Comparison of ENCODE assay signal across 8 cellular contexts in the genomic region with DNA sequence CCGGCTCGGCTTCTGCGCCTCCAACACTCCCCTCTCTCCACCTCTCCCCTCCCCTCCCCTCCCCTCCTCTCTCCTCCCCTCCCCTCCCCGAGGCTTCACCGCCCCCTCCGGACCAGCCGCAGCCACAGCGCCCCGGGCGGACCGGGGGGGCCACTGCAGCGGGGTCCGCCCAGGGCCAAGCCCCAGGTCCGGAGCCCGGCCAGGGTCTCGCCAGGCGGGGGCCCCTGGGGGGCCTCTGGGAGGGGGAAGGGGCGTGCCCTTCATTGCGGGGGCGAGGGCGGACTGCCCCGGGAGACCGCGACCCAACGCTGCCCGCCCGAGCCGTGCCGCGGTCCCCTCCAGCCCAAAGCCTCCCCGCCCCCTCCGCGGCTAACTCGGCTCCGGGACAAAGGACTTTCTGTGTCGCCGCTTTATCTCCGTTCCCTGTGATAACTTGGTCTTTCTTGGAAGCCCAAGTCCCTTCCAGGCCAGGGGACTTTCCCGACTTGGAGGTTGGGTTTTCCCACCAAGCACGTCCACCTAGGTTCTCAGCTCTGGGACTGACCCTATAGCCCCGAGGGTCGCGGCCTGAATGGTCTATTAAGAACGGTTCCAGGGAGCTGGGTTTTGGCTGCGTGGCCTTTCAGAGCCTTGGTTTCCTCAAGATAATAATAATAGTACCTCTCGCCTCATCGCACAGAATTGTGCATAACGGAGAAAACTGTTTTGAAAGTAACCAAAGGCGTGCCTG. TPM values are rescaled to one million over a fixed set of nuclear protein-coding genes. Genes with fewer than 3 reads are reported as not detected.
DNase-seq lines count a peak whose midpoint lies in the region; ATAC-seq and TF ChIP-seq lines count a peak whose summit lies in the region.

Gene UBQLN4, minus strand, starts transcription at position 29 of the 730 bp plus-strand sequence. CDS start 97 bp downstream, outside the sequence.

- TF ChIP-seq CTCF in C4-2B (conservative IDR thresholded peaks at IDR 0.05) (peak; percentile 86), PC-3 (conservative IDR thresholded peaks at IDR 0.05; ENCODE audit: low read depth, low read length) (peak; percentile 38)

- ATAC-seq in GM19395 (IDR thresholded peaks at IDR 0.05; ENCODE audit: unreplicated experiment) (peak; percentile 31), PC-3 (peak; percentile 51), esophagus mucosa (peak; percentile 79)

- peaks cover 76% of the 10 kb centered on the region for H3K36me3 Mint-ChIP-seq in activated T-cell treated with anti-CD3 and anti-CD28 coated beads, Interleukin-2, amount 50 U/mL, for 24 hours (ENCODE audit: low read depth)

- DNase-seq in PC-3: peak; percentile 90
- peak; percentile 90 for DNase-seq in activated T-cell treated with anti-CD3 and anti-CD28 coated beads, Interleukin-2, amount 50 U/mL, for 24 hours
- peak; percentile 88 for DNase-seq in myocyte (ENCODE audit: low read depth)
- DNase-seq in stimulated activated CD8-positive, alpha-beta memory T cell treated with anti-CD3 and anti-CD28 coated beads, Interleukin-7, amount 100 ng/mL, for 48 hours (ENCODE audit: extremely low read depth in 1 of 2, low read depth in 1 of 2): peak; percentile 74 to 76

- H3K4me3 ChIP-seq in HUES64 (ENCODE audit: low read length) (peak within 1 kb of the TSS; percentile 93), PC-3 (ENCODE audit: low read length) (peak within 1 kb of the TSS; percentile 85)

- 0 out of 2 replicates have a peak, but pooled peaks cover 3% of the 10 kb centered on the region for H4K20me1 ChIP-seq in PC-3 (ENCODE audit: low read length)

- H3K4me2 ChIP-seq in PC-3 (ENCODE audit: low read length): peak within 1 kb of the TSS; percentile 93

- H3K4me1 Mint-ChIP-seq in activated T-cell treated with anti-CD3 and anti-CD28 coated beads, Interleukin-2, amount 50 U/mL, for 24 hours (ENCODE audit: low read depth): peaks cover 36% of the 10 kb centered on the region

- H3K36me3 ChIP-seq in HUES64 (ENCODE audit: insufficient read depth, low read length) (peaks cover 36% of the 10 kb centered on the region), PC-3 (ENCODE audit: low read depth, low read length) (peaks cover 20% of the 10 kb centered on the region)

- H3K9me3 ChIP-seq in HUES64 (ENCODE audit: insufficient read depth, low read depth, low read length): no peaks in the 10 kb centered on the region
- no peaks in the 10 kb centered on the region for H3K9me3 ChIP-seq in PC-3 (ENCODE audit: low read length)

- no peaks in the 10 kb centered on the region for H3K9me3 Mint-ChIP-seq in activated T-cell treated with anti-CD3 and anti-CD28 coated beads, Interleukin-2, amount 50 U/mL, for 24 hours

- H3K27ac ChIP-seq in C4-2B (peak within 1 kb of the TSS; percentile 93), HUES64 (ENCODE audit: low read depth, low read length) (peak within 1 kb of the TSS; percentile 96), PC-3 (ENCODE audit: low read length) (peak within 1 kb of the TSS; percentile 89)

- no peaks in the 10 kb centered on the region for H3K27me3 Mint-ChIP-seq in activated T-cell treated with anti-CD3 and anti-CD28 coated beads, Interleukin-2, amount 50 U/mL, for 24 hours

- peak within 1 kb of the TSS; percentile 91 for H2AFZ ChIP-seq in PC-3 (ENCODE audit: low read length)

- BruUV-seq in PC-3 (replicated peaks; lab: Mats Ljungman, UMichigan): TSS peak; percentile 99

- WGBS in HUES64: under 1% methylated on average over 41 of the region's 49 CpGs

- peaks cover 4% of the 10 kb centered on the region for H3F3A ChIP-seq in PC-3 (ENCODE audit: low read length, unreplicated experiment)

- CTCF ChIA-PET in PC-3 (lab: Charles Lee): interaction anchor here (0.6 kb wide), 1 partner anchor 89 kb away, joined by 7 read pairs; no protein-coding TSS in a partner anchor

- H3K79me2 ChIP-seq in PC-3 (ENCODE audit: low read length): peaks cover 33% of the 10 kb centered on the region

- H3K4me1 ChIP-seq in HUES64 (ENCODE audit: insufficient read depth, low read length): peaks cover 4% of the 10 kb centered on the region; the same call in 1 of the 2 replicates
- peaks cover 15% of the 10 kb centered on the region for H3K4me1 ChIP-seq in PC-3 (ENCODE audit: insufficient read depth, low read length)

- no peaks in the 10 kb centered on the region for H3K9me2 ChIP-seq in PC-3 (replicated peaks; ENCODE audit: low read length)

- H3K9ac ChIP-seq in HUES64 (ENCODE audit: low read depth, low read length) (peak within 1 kb of the TSS; percentile 94), PC-3 (ENCODE audit: low read length) (peak within 1 kb of the TSS; percentile 90)

- peak within 1 kb of the TSS; percentile 96 for H3K4me3 Mint-ChIP-seq in activated T-cell treated with anti-CD3 and anti-CD28 coated beads, Interleukin-2, amount 50 U/mL, for 24 hours

- H3K27ac Mint-ChIP-seq in activated T-cell treated with anti-CD3 and anti-CD28 coated beads, Interleukin-2, amount 50 U/mL, for 24 hours: peak within 1 kb of the TSS; percentile 98

- H3K27me3 ChIP-seq in HUES64 (ENCODE audit: insufficient read depth, low read length) (no peaks in the 10 kb centered on the region), PC-3 (ENCODE audit: low read length) (no peaks in the 10 kb centered on the region)

- POLR2A ChIA-PET in PC-3 (lab: Charles Lee; ENCODE audit: unreplicated experiment): interaction anchor here (0.6 kb wide), 1 partner anchor 97 kb away, joined by 5 read pairs; no protein-coding TSS in a partner anchor

- intact Hi-C loops in PC-3 (cut with micrococcal nuclease): loop anchor here (1.0 kb wide), 3 partner anchors 28 to 120 kb away; partner anchors contain the start of genes KHDC4 and MEX3A

RNA-seq across cellular contexts. Expression of gene UBQLN4, which starts in this region (rescaled TPM):
- 41.6 TPM for polyA plus RNA-seq in HUES64 (2013, experiment 1 of 2)
- polyA plus RNA-seq in HUES64 (2013, experiment 2 of 2): 41.3 TPM
- total RNA-seq in PC-3 (2014; rRNA removed) (45.4 and 62.9 TPM in 2 replicates), esophagus mucosa (23.0 TPM), myocyte (65.3 and 69.7 TPM in 2 replicates)
- polyA plus RNA-seq in myocyte (2012): 39.7 TPM

Comparison
In these comparisons a context has a peak if more than half of its experiments do, and no peak if none do; other contexts are left out.
1. Peak in every context shown above with its lines: DNase-seq, ATAC-seq, H3K4me3 ChIP-seq and H3K27ac ChIP-seq.